1 cellular context compared by ENCODE assay signal in the genomic region with DNA sequence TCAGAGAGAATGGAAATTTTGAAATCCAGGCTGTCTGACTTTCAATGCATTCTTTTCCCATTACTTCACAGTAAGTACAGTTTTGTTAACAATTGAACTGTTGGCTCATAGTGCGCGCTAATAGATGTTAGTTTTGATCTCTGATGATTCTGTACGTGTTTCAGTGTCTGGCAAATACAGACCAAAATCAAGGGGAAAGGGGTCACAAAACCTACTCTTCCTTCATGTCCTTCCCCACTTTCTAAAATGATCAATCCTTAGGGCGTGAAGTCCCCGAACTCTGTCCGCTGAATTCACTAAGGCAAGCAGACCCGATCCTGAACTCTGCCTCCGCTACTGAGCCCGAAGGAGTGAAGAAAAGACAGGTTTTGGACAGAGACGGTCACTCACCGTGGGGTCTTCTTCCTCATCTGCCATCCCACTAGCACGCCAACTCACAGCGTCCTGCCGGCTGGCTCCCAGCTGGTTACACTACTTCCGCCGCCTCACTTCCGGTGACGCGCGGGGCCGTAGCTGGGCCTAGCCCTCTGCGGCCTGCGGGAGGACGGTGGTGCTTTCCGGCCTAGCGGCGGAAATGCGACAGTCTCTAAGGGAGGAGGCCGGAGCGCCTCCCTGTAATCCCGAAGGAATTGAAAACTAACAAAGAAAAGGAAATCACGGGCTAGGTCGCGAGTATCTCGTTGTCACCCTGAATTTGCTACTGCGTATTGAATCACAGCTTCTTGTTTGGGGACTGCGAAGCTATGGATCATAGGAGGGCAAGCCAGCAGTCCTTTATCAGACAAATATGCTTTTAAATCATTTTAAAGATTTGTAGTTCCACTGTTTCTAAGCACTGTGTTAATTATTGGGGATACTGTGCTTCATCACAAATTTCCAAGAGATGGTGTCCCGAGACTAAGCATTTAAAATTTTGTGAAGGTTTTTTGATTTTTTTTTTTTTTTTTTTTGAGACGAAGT.
TF ChIP-seq lines count a peak whose summit lies in the region.

A gene with protein sequence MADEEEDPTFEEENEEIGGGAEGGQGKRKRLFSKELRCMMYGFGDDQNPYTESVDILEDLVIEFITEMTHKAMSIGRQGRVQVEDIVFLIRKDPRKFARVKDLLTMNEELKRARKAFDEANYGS (minus strand): TSS at position 473 of the 960 bp plus-strand sequence. CDS start 56 bp downstream, at position 417.

TF ChIP-seq in HepG2, 621 proteins besides CTCF, POLR2A, EP300 and RAD21 (continued from another document and continues in another):
- TF ChIP-seq, protein P1, sequence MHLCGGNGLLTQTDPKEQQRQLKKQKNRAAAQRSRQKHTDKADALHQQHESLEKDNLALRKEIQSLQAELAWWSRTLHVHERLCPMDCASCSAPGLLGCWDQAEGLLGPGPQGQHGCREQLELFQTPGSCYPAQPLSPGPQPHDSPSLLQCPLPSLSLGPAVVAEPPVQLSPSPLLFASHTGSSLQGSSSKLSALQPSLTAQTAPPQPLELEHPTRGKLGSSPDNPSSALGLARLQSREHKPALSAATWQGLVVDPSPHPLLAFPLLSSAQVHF (CRISPR knock-in tag; IDR thresholded peaks at IDR 0.05) = no peak
- TF ChIP-seq, protein P2, sequence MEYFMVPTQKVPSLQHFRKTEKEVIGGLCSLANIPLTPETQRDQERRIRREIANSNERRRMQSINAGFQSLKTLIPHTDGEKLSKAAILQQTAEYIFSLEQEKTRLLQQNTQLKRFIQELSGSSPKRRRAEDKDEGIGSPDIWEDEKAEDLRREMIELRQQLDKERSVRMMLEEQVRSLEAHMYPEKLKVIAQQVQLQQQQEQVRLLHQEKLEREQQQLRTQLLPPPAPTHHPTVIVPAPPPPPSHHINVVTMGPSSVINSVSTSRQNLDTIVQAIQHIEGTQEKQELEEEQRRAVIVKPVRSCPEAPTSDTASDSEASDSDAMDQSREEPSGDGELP (IDR thresholded peaks at IDR 0.05; ENCODE audit: borderline replicate concordance, low read depth) = peak; percentile 100
- TF ChIP-seq FOSL1 (CRISPR knock-in tag; IDR thresholded peaks at IDR 0.05; ENCODE audit: borderline replicate concordance) (no peak), MAFG (CRISPR knock-in tag; IDR thresholded peaks at IDR 0.05) (no peak), KDM2A (CRISPR knock-in tag; IDR thresholded peaks at IDR 0.05; ENCODE audit: borderline replicate concordance, low read depth) (peak; percentile 97), ZNF30 (CRISPR knock-in tag; IDR thresholded peaks at IDR 0.05) (no peak), XBP1 (CRISPR knock-in tag; IDR thresholded peaks at IDR 0.05) (no peak), ZNF775 (CRISPR knock-in tag; IDR thresholded peaks at IDR 0.05; ENCODE audit: borderline replicate concordance) (no peak), NCOA2 (CRISPR knock-in tag; IDR thresholded peaks at IDR 0.05) (peak; percentile 49; the same call in 1 of the 2 replicates), ZNF3 (CRISPR knock-in tag; IDR thresholded peaks at IDR 0.05) (no peak), NPAS2 (CRISPR knock-in tag; IDR thresholded peaks at IDR 0.05; ENCODE audit: borderline replicate concordance) (no peak), GLI4 (CRISPR knock-in tag; IDR thresholded peaks at IDR 0.05; ENCODE audit: borderline replicate concordance) (no peak), MBNL3 (CRISPR knock-in tag; conservative IDR thresholded peaks at IDR 0.05) (no peak), ZFP62 (CRISPR knock-in tag; IDR thresholded peaks at IDR 0.05) (no peak), SSRP1 (CRISPR knock-in tag; IDR thresholded peaks at IDR 0.05) (no peak), TBX2 (CRISPR knock-in tag; IDR thresholded peaks at IDR 0.05; ENCODE audit: borderline replicate concordance) (peak; percentile 60), HHEX (CRISPR knock-in tag; IDR thresholded peaks at IDR 0.05) (no peak), ZNF317 (CRISPR knock-in tag; IDR thresholded peaks at IDR 0.05) (no peak), ZNF550 (CRISPR knock-in tag; IDR thresholded peaks at IDR 0.05; ENCODE audit: borderline replicate concordance) (no peak), FOXJ3 (CRISPR knock-in tag; IDR thresholded peaks at IDR 0.05; ENCODE audit: borderline replicate concordance) (0 out of 2 replicates have a peak, but pooled peaks have one; percentile 32), ZNF713 (CRISPR knock-in tag; IDR thresholded peaks at IDR 0.05) (no peak), TRIM24 (CRISPR knock-in tag; IDR thresholded peaks at IDR 0.05) (no peak), PRMT3 (CRISPR knock-in tag; IDR thresholded peaks at IDR 0.05; ENCODE audit: borderline replicate concordance, low read depth) (no peak), FOXO1 (CRISPR knock-in tag; IDR thresholded peaks at IDR 0.05) (no peak; the same call in 1 of the 2 replicates), PHF21A (CRISPR knock-in tag; IDR thresholded peaks at IDR 0.05) (peak; percentile 82), ZNF816 (CRISPR knock-in tag; IDR thresholded peaks at IDR 0.05; ENCODE audit: borderline replicate concordance) (no peak), KLF12 (CRISPR knock-in tag; IDR thresholded peaks at IDR 0.05; ENCODE audit: borderline replicate concordance) (peak; percentile 45; the same call in 1 of the 2 replicates)
- TF ChIP-seq, protein P3, sequence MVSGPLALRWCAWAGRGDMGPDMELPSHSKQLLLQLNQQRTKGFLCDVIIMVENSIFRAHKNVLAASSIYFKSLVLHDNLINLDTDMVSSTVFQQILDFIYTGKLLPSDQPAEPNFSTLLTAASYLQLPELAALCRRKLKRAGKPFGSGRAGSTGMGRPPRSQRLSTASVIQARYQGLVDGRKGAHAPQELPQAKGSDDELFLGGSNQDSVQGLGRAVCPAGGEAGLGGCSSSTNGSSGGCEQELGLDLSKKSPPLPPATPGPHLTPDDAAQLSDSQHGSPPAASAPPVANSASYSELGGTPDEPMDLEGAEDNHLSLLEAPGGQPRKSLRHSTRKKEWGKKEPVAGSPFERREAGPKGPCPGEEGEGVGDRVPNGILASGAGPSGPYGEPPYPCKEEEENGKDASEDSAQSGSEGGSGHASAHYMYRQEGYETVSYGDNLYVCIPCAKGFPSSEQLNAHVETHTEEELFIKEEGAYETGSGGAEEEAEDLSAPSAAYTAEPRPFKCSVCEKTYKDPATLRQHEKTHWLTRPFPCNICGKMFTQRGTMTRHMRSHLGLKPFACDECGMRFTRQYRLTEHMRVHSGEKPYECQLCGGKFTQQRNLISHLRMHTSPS (CRISPR knock-in tag; IDR thresholded peaks at IDR 0.05; ENCODE audit: low read depth) = no peak
- TF ChIP-seq, protein P4, sequence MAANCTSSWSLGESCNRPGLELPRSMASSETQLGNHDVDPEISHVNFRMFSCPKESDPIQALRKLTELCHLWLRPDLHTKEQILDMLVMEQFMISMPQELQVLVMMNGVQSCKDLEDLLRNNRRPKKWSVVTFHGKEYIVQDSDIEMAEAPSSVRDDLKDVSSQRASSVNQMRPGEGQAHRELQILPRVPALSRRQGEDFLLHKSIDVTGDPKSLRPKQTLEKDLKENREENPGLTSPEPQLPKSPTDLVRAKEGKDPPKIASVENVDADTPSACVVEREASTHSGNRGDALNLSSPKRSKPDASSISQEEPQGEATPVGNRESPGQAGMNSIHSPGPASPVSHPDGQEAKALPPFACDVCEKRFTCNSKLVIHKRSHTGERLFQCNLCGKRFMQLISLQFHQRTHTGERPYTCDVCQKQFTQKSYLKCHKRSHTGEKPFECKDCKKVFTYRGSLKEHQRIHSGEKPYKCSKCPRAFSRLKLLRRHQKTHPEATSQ (CRISPR knock-in tag; IDR thresholded peaks at IDR 0.05; ENCODE audit: borderline replicate concordance) = no peak; the same call in 1 of the 2 replicates
- TF ChIP-seq, protein P5, sequence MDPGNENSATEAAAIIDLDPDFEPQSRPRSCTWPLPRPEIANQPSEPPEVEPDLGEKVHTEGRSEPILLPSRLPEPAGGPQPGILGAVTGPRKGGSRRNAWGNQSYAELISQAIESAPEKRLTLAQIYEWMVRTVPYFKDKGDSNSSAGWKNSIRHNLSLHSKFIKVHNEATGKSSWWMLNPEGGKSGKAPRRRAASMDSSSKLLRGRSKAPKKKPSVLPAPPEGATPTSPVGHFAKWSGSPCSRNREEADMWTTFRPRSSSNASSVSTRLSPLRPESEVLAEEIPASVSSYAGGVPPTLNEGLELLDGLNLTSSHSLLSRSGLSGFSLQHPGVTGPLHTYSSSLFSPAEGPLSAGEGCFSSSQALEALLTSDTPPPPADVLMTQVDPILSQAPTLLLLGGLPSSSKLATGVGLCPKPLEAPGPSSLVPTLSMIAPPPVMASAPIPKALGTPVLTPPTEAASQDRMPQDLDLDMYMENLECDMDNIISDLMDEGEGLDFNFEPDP (CRISPR knock-in tag; conservative IDR thresholded peaks at IDR 0.05) = no peak
- TF ChIP-seq, protein P6, sequence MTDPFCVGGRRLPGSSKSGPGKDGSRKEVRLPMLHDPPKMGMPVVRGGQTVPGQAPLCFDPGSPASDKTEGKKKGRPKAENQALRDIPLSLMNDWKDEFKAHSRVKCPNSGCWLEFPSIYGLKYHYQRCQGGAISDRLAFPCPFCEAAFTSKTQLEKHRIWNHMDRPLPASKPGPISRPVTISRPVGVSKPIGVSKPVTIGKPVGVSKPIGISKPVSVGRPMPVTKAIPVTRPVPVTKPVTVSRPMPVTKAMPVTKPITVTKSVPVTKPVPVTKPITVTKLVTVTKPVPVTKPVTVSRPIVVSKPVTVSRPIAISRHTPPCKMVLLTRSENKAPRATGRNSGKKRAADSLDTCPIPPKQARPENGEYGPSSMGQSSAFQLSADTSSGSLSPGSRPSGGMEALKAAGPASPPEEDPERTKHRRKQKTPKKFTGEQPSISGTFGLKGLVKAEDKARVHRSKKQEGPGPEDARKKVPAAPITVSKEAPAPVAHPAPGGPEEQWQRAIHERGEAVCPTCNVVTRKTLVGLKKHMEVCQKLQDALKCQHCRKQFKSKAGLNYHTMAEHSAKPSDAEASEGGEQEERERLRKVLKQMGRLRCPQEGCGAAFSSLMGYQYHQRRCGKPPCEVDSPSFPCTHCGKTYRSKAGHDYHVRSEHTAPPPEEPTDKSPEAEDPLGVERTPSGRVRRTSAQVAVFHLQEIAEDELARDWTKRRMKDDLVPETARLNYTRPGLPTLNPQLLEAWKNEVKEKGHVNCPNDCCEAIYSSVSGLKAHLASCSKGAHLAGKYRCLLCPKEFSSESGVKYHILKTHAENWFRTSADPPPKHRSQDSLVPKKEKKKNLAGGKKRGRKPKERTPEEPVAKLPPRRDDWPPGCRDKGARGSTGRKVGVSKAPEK (CRISPR knock-in tag; IDR thresholded peaks at IDR 0.05; ENCODE audit: borderline replicate concordance) = no peak
- TF ChIP-seq, protein P7, sequence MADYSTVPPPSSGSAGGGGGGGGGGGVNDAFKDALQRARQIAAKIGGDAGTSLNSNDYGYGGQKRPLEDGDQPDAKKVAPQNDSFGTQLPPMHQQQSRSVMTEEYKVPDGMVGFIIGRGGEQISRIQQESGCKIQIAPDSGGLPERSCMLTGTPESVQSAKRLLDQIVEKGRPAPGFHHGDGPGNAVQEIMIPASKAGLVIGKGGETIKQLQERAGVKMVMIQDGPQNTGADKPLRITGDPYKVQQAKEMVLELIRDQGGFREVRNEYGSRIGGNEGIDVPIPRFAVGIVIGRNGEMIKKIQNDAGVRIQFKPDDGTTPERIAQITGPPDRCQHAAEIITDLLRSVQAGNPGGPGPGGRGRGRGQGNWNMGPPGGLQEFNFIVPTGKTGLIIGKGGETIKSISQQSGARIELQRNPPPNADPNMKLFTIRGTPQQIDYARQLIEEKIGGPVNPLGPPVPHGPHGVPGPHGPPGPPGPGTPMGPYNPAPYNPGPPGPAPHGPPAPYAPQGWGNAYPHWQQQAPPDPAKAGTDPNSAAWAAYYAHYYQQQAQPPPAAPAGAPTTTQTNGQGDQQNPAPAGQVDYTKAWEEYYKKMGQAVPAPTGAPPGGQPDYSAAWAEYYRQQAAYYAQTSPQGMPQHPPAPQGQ (CRISPR knock-in tag; IDR thresholded peaks at IDR 0.05; ENCODE audit: borderline replicate concordance) = no peak
- TF ChIP-seq, protein P8, sequence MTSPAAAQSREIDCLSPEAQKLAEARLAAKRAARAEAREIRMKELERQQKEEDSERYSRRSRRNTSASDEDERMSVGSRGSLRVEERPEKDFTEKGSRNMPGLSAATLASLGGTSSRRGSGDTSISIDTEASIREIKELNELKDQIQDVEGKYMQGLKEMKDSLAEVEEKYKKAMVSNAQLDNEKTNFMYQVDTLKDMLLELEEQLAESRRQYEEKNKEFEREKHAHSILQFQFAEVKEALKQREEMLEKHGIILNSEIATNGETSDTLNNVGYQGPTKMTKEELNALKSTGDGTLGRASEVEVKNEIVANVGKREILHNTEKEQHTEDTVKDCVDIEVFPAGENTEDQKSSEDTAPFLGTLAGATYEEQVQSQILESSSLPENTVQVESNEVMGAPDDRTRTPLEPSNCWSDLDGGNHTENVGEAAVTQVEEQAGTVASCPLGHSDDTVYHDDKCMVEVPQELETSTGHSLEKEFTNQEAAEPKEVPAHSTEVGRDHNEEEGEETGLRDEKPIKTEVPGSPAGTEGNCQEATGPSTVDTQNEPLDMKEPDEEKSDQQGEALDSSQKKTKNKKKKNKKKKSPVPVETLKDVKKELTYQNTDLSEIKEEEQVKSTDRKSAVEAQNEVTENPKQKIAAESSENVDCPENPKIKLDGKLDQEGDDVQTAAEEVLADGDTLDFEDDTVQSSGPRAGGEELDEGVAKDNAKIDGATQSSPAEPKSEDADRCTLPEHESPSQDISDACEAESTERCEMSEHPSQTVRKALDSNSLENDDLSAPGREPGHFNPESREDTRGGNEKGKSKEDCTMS (CRISPR knock-in tag; conservative IDR thresholded peaks at IDR 0.05) = no peak
- TF ChIP-seq, protein P9, sequence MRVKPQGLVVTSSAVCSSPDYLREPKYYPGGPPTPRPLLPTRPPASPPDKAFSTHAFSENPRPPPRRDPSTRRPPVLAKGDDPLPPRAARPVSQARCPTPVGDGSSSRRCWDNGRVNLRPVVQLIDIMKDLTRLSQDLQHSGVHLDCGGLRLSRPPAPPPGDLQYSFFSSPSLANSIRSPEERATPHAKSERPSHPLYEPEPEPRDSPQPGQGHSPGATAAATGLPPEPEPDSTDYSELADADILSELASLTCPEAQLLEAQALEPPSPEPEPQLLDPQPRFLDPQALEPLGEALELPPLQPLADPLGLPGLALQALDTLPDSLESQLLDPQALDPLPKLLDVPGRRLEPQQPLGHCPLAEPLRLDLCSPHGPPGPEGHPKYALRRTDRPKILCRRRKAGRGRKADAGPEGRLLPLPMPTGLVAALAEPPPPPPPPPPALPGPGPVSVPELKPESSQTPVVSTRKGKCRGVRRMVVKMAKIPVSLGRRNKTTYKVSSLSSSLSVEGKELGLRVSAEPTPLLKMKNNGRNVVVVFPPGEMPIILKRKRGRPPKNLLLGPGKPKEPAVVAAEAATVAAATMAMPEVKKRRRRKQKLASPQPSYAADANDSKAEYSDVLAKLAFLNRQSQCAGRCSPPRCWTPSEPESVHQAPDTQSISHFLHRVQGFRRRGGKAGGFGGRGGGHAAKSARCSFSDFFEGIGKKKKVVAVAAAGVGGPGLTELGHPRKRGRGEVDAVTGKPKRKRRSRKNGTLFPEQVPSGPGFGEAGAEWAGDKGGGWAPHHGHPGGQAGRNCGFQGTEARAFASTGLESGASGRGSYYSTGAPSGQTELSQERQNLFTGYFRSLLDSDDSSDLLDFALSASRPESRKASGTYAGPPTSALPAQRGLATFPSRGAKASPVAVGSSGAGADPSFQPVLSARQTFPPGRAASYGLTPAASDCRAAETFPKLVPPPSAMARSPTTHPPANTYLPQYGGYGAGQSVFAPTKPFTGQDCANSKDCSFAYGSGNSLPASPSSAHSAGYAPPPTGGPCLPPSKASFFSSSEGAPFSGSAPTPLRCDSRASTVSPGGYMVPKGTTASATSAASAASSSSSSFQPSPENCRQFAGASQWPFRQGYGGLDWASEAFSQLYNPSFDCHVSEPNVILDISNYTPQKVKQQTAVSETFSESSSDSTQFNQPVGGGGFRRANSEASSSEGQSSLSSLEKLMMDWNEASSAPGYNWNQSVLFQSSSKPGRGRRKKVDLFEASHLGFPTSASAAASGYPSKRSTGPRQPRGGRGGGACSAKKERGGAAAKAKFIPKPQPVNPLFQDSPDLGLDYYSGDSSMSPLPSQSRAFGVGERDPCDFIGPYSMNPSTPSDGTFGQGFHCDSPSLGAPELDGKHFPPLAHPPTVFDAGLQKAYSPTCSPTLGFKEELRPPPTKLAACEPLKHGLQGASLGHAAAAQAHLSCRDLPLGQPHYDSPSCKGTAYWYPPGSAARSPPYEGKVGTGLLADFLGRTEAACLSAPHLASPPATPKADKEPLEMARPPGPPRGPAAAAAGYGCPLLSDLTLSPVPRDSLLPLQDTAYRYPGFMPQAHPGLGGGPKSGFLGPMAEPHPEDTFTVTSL (CRISPR knock-in tag; IDR thresholded peaks at IDR 0.05; ENCODE audit: borderline replicate concordance) = no peak
